Comparison of ENCODE assay signal across 8 cellular contexts in genomic region chr16:89828199-89828869, GRCh38. TPM values are rescaled to one million over a fixed set of nuclear protein-coding genes. Genes with fewer than 3 reads are reported as not detected.
DNase-seq lines count a peak whose midpoint lies in the region; ATAC-seq lines count a peak whose summit lies in the region.

SPIRE2 (plus strand) TSS chr16:89828475; CDS start chr16:89828551, 76 bp downstream.

- DNase-seq in SHP77 (lab: John Stamatoyannopoulos, UW) (peak; percentile 36 to 39), SHP77 treated with DMSO at 0.1 percent for 48 hours (lab: John Stamatoyannopoulos, UW) (no peak), NCI-H345 (lab: John Stamatoyannopoulos, UW) (peak; percentile 51), lung microvascular endothelial cell (ENCODE audit: low read depth in 2 of 2) (peak; percentile 81 to 84)
- DNase-seq in activated CD8-positive, alpha-beta memory T cell treated with anti-CD3 and anti-CD28 coated beads for 24 hours = peak; percentile 84
- DNase-seq in effector CD4-positive, alpha-beta T cell = peak; percentile 57
- DNase-seq in stimulated activated CD4-positive, alpha-beta T cell treated with anti-CD3 and anti-CD28 coated beads, TNF-alpha, amount 100 ng/mL, for 24 hours (ENCODE audit: low read depth in 3 of 3) = peak; percentile 27 to 64 (median 33)

- no peak for ATAC-seq in GM21737 (IDR thresholded peaks at IDR 0.05; ENCODE audit: unreplicated experiment)

RNA-seq across cellular contexts. Expression of gene SPIRE2, which starts in this region (rescaled TPM):
- 1.3 and 2.4 TPM in 2 replicates for total RNA-seq in lung microvascular endothelial cell
